In the genomic region with DNA sequence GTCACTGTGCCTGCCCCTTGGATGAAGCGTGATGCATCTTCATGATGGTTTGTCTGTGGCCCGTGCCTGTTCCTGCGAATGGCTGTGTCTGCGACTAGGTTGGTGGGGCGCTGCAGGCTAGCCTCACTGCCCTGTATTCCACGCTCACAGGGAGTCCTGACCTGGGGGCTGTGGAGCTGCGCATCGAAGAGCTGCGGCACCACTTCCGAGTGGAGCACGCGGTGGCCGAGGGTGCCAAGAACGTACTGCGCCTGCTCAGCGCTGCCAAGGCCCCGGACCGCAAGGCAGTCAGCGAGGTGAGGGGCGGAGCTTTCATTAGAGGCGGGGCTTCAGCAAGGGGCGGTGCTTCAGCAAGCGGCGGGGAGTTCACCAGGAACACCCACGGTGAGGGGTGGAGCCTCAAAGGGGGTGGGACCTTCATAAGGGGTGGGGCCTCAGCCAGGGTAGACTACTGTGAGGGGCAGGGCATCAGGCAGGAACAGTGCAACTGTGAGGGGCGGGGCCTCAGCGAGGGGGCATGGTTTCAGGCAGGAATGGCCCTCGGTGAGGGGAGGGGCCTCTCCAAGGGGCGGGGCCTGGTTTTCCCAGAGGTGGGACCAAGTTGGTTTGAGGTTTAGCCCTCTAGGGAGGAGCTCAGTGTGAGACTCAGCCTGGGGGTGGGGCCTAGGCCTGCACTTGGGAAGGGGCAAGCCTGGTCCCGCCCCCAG, we compare ENCODE assay signal across 8 cellular contexts. TPM values are rescaled to one million over a fixed set of nuclear protein-coding genes. Genes with fewer than 3 reads are reported as not detected.
A peak's percentile ranks its signal among the peaks of the same experiment; 100 is the strongest.
DNase-seq lines count a peak whose midpoint lies in the region; ATAC-seq, FAIRE-seq and TF ChIP-seq lines count a peak whose summit lies in the region.

No MANE protein-coding gene starts in this region.

- TF ChIP-seq CTCF in glutamatergic neuron (IDR thresholded peaks at IDR 0.05; ENCODE audit: partially characterized antibody, unreplicated experiment) = no peak
- no peak for TF ChIP-seq CTCF in ascending aorta (IDR thresholded peaks at IDR 0.05)

- H3K4me1 ChIP-seq in ascending aorta = no peaks in the 10 kb centered on the region

- H3K9me3 Mint-ChIP-seq in glutamatergic neuron (ENCODE audit: unreplicated experiment) = peaks cover 3% of the 10 kb centered on the region
- H3K9me3 Mint-ChIP-seq in stimulated activated memory B cell treated with anti-CD40 and anti-IgM and Interleukin-4, amounts not matched to agents 10 μg/mL and 1 μg/mL and 100 μg/mL, for 72 hours = peaks cover 3% of the 10 kb centered on the region

- H3K4me3 Mint-ChIP-seq in glutamatergic neuron (ENCODE audit: unreplicated experiment) = no peak overlapping the region
- H3K4me3 Mint-ChIP-seq in stimulated activated memory B cell treated with anti-CD40 and anti-IgM and Interleukin-4, amounts not matched to agents 10 μg/mL and 1 μg/mL and 100 μg/mL, for 72 hours = no peak overlapping the region

- peak; percentile 82 for ATAC-seq in stimulated activated memory B cell treated with anti-CD40 and anti-IgM and Interleukin-4, amounts not matched to agents 10 μg/mL and 1 μg/mL and 100 μg/mL, for 72 hours
- ATAC-seq in GM19324 (IDR thresholded peaks at IDR 0.05; ENCODE audit: low FRiP score, unreplicated experiment) = no peak

- peaks cover 4% of the 10 kb centered on the region for H3K36me3 Mint-ChIP-seq in glutamatergic neuron (ENCODE audit: unreplicated experiment)
- H3K36me3 Mint-ChIP-seq in stimulated activated memory B cell treated with anti-CD40 and anti-IgM and Interleukin-4, amounts not matched to agents 10 μg/mL and 1 μg/mL and 100 μg/mL, for 72 hours = peaks cover 70% of the 10 kb centered on the region

- H3K9me3 ChIP-seq in ascending aorta = no peaks in the 10 kb centered on the region

- H3K4me1 Mint-ChIP-seq in glutamatergic neuron (ENCODE audit: low read depth, unreplicated experiment) = no peaks in the 10 kb centered on the region
- H3K4me1 Mint-ChIP-seq in stimulated activated memory B cell treated with anti-CD40 and anti-IgM and Interleukin-4, amounts not matched to agents 10 μg/mL and 1 μg/mL and 100 μg/mL, for 72 hours = peaks cover 20% of the 10 kb centered on the region

- no peaks in the 10 kb centered on the region for H3K27me3 Mint-ChIP-seq in glutamatergic neuron (ENCODE audit: unreplicated experiment)
- no peaks in the 10 kb centered on the region for H3K27me3 Mint-ChIP-seq in stimulated activated memory B cell treated with anti-CD40 and anti-IgM and Interleukin-4, amounts not matched to agents 10 μg/mL and 1 μg/mL and 100 μg/mL, for 72 hours

- peak; percentile 84 for DNase-seq in NCI-H1048 (lab: John Stamatoyannopoulos, UW)
- DNase-seq in activated CD4-positive, alpha-beta T cell treated with anti-CD3 and anti-CD28 coated beads, Interleukin-2, amount 50 U/mL, for 48 hours = peak; percentile 81 to 84
- peak; percentile 49 for DNase-seq in glutamatergic neuron
- no peak for DNase-seq in NCI-H446 treated with DMSO at 0.1 percent for 48 hours (lab: John Stamatoyannopoulos, UW)
- DNase-seq in ascending aorta (ENCODE audit: low spot score in 2 of 2) = no peak

- intact Hi-C loops in ascending aorta (cut with DNase I) = no loop called here

- H3K27me3 ChIP-seq in ascending aorta = no peaks in the 10 kb centered on the region

- FAIRE-seq in G401.6 (lab: Jason Lieb, UNC) = peak; percentile 75

- no peak overlapping the region for H3K27ac ChIP-seq in ascending aorta

- no peak overlapping the region for H3K27ac Mint-ChIP-seq in glutamatergic neuron (ENCODE audit: unreplicated experiment)
- H3K27ac Mint-ChIP-seq in stimulated activated memory B cell treated with anti-CD40 and anti-IgM and Interleukin-4, amounts not matched to agents 10 μg/mL and 1 μg/mL and 100 μg/mL, for 72 hours = no peak overlapping the region

- no peak overlapping the region for H3K4me3 ChIP-seq in ascending aorta

- H3K36me3 ChIP-seq in ascending aorta = peaks cover 85 to 86% of the 10 kb centered on the region in 2 donors

RNA-seq across cellular contexts. Expression of gene PKN1, which starts 17.2 kb away (rescaled TPM):
- total RNA-seq in glutamatergic neuron (ENCODE audit: unreplicated experiment) (117 TPM), ascending aorta (231 TPM)

RNA-seq across cellular contexts. Expression of gene PTGER1, which starts 24.8 kb away (rescaled TPM):
- total RNA-seq in glutamatergic neuron (ENCODE audit: unreplicated experiment) (2.0 TPM), ascending aorta (17.1 TPM)

RNA-seq across cellular contexts. Expression of gene DDX39A, which starts 31.2 kb away (rescaled TPM):
- total RNA-seq in glutamatergic neuron (ENCODE audit: unreplicated experiment) (103 TPM), ascending aorta (83.4 TPM)

RNA-seq across cellular contexts. Expression of gene GIPC1, which starts 45.6 kb away (rescaled TPM):
- 53.4 TPM for total RNA-seq in glutamatergic neuron (ENCODE audit: unreplicated experiment)
- 123 TPM for total RNA-seq in ascending aorta

Comparison
In these comparisons a context has a peak if more than half of its experiments do, and no peak if none do; other contexts are left out.
1. DNase-seq: peak in NCI-H1048 (single experiment), activated CD4-positive, alpha-beta T cell treated with anti-CD3 and anti-CD28 coated beads, Interleukin-2, amount 50 U/mL, for 48 hours (2 of 2) and glutamatergic neuron (single experiment); none in NCI-H446 treated with DMSO at 0.1 percent for 48 hours (single experiment) and ascending aorta (0 of 2).